ENCODE assay signal across 8 cellular contexts in the genomic region with DNA sequence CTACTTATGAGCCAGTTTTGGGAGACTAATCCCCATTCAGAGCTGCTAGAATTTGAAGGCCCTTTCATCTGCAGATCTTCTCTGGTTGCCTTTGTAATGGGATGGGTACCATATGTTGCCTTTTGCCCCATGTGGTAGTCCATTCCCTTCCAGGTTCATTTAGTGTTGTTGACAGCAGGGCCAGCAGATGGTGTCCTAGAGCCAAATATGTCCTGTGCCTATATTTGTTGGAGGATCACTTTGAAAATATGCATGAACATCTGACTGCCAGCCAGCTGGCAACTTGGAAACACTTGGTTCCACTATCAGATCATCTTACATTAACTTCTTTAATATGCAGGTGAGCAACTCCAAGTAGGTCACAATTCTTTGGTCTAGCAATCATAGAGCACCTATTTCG. TPM values are rescaled to one million over a fixed set of nuclear protein-coding genes. Genes with fewer than 3 reads are reported as not detected.
A peak's percentile ranks its signal among the peaks of the same experiment; 100 is the strongest.
DNase-seq lines count a peak whose midpoint lies in the region; ATAC-seq and TF ChIP-seq lines count a peak whose summit lies in the region.

No MANE protein-coding gene starts in this region.

- no peaks in the 10 kb centered on the region for H3K27me3 ChIP-seq in right atrium auricular region

- no peak for DNase-seq in Right ventricle myocardium inferior (ENCODE audit: missing footprints)
- DNase-seq in right atrium auricular region (ENCODE audit: low spot score) = no peak
- peak; percentile 48 for DNase-seq in NCI-H2107 treated with DMSO at 0.1 percent for 48 hours (lab: John Stamatoyannopoulos, UW; ENCODE audit: unreplicated experiment)
- DNase-seq in activated CD4-positive, CD25-positive, alpha-beta regulatory T cell (lab: John Stamatoyannopoulos, UW) = peak; percentile 4 to 17 (median 6)
- peak; percentile 79 for DNase-seq in dedifferentiated amniotic fluid mesenchymal stem cell (ENCODE audit: extremely low spot score)
- DNase-seq in lung microvascular endothelial cell (ENCODE audit: low read depth in 2 of 2) = peak; percentile 55 to 60
- peak in 1 of 2 donors; percentile 66 for DNase-seq in stimulated activated effector memory CD8-positive, alpha-beta T cell treated with anti-CD3 and anti-CD28 coated beads, Interleukin-12 subunit alpha, Interleukin-12 subunit beta, amount 100 ng/mL, for 72 hours (ENCODE audit: low spot score in 2 of 2)

- no peak overlapping the region for H3K27ac Mint-ChIP-seq in stimulated activated effector memory CD8-positive, alpha-beta T cell treated with anti-CD3 and anti-CD28 coated beads, Interleukin-12 subunit alpha, Interleukin-12 subunit beta, amount 100 ng/mL, for 72 hours

- peak in 1 of 2 donors; percentile 65 for TF ChIP-seq CTCF in right atrium auricular region (IDR thresholded peaks at IDR 0.05)

- H3K36me3 ChIP-seq in right atrium auricular region = no peaks in the 10 kb centered on the region

- H3K36me3 Mint-ChIP-seq in stimulated activated effector memory CD8-positive, alpha-beta T cell treated with anti-CD3 and anti-CD28 coated beads, Interleukin-12 subunit alpha, Interleukin-12 subunit beta, amount 100 ng/mL, for 72 hours = no peaks in the 10 kb centered on the region

- ATAC-seq in Right ventricle myocardium inferior = peak; percentile 48
- peak; percentile 62 for ATAC-seq in HG02884 (IDR thresholded peaks at IDR 0.05; ENCODE audit: unreplicated experiment)
- ATAC-seq in stimulated activated effector memory CD8-positive, alpha-beta T cell treated with anti-CD3 and anti-CD28 coated beads, Interleukin-12 subunit alpha, Interleukin-12 subunit beta, amount 100 ng/mL, for 72 hours = peak; percentile 65

- H3K4me3 ChIP-seq in right atrium auricular region = no peak overlapping the region

- no peak overlapping the region for H3K4me3 Mint-ChIP-seq in stimulated activated effector memory CD8-positive, alpha-beta T cell treated with anti-CD3 and anti-CD28 coated beads, Interleukin-12 subunit alpha, Interleukin-12 subunit beta, amount 100 ng/mL, for 72 hours

- H3K9me3 Mint-ChIP-seq in stimulated activated effector memory CD8-positive, alpha-beta T cell treated with anti-CD3 and anti-CD28 coated beads, Interleukin-12 subunit alpha, Interleukin-12 subunit beta, amount 100 ng/mL, for 72 hours = peaks cover 3% of the 10 kb centered on the region

- H3K9me3 ChIP-seq in right atrium auricular region = peaks cover 0 to 1% of the 10 kb centered on the region in 2 donors

- no peaks in the 10 kb centered on the region for H3K4me1 ChIP-seq in right atrium auricular region

- intact Hi-C loops in Right ventricle myocardium inferior (cut with DNase I) = loop anchor here (5.0 kb wide), 1 partner anchor 676 kb away; no protein-coding TSS in a partner anchor

- H3K4me1 Mint-ChIP-seq in stimulated activated effector memory CD8-positive, alpha-beta T cell treated with anti-CD3 and anti-CD28 coated beads, Interleukin-12 subunit alpha, Interleukin-12 subunit beta, amount 100 ng/mL, for 72 hours = peaks cover 14% of the 10 kb centered on the region

- H3K27ac ChIP-seq in right atrium auricular region = no peak overlapping the region

RNA-seq across cellular contexts. Expression of a gene that starts 30.4 kb away (rescaled TPM):
- total RNA-seq in Right ventricle myocardium inferior (0.38 TPM), right atrium auricular region (not detected), lung microvascular endothelial cell (not detected in 2 replicates)

Comparison
In these comparisons a context has a peak if more than half of its experiments do, and no peak if none do; other contexts are left out.
1. DNase-seq: peak in NCI-H2107 treated with DMSO at 0.1 percent for 48 hours (single experiment), activated CD4-positive, CD25-positive, alpha-beta regulatory T cell (4 of 4), dedifferentiated amniotic fluid mesenchymal stem cell (single experiment) and lung microvascular endothelial cell (2 of 2); none in Right ventricle myocardium inferior (single experiment) and right atrium auricular region (single experiment).
2. Peak in every context shown above with its lines, with median percentiles within 50 percentile points of each other: ATAC-seq.